In the genomic region with DNA sequence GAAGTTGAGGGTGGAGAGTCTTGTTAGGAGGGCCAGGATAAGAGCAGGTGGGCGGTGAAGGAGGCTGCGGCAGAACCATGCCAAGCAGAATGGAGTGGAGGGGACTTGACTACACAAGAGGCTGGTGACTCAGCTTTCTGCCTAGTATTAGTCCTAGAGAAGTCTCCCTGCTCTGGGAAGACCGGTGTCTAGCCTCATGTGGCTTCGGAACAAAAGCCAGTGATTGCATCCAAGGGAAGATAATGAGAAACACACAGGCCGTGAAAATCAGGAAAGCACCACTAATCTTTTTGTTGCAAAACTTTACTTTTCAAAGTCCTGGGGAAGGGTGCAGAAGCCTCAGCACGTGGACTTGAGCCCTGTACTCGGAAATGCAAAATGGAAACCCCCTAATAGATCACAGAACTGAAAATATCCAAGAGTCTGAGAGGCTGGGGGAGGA, we compare ENCODE assay signal across 10 cellular contexts. TPM values are rescaled to one million over a fixed set of nuclear protein-coding genes. Genes with fewer than 3 reads are reported as not detected.
A peak's percentile ranks its signal among the peaks of the same experiment; 100 is the strongest.
DNase-seq lines count a peak whose midpoint lies in the region; ATAC-seq and TF ChIP-seq lines count a peak whose summit lies in the region.
"Had no signal": no experiment of that assay in that cellular context is flagged by ENCODE, and none has a peak within 500 bp of the region (broad histone marks: within the 10 kb centered on the region; RNA-seq: fewer than 3 reads in every experiment).

No MANE protein-coding gene starts in this region.

- POLR2A ChIA-PET in BJ (lab: Charles Lee): no interaction called here
- POLR2A ChIA-PET in Caco-2 (lab: Charles Lee): no interaction called here

- H3K27me3 Mint-ChIP-seq in endodermal cell (ENCODE audit: insufficient read depth) (no peaks in the 10 kb centered on the region), Caco-2 (ENCODE audit: insufficient read depth, unreplicated experiment) (peaks cover 10% of the 10 kb centered on the region)

- ATAC-seq in HG03432 (IDR thresholded peaks at IDR 0.05; ENCODE audit: unreplicated experiment): peak; percentile 51

- H3K4me1 ChIP-seq in endodermal cell (ENCODE audit: control insufficient read depth, insufficient read depth, low read length): no peaks in the 10 kb centered on the region
- H3K4me1 ChIP-seq in Caco-2: no peaks in the 10 kb centered on the region

- H3K27me3 ChIP-seq in BJ (ENCODE audit: control insufficient read depth, insufficient read depth, low read length) (no peaks in the 10 kb centered on the region), endodermal cell (ENCODE audit: control insufficient read depth, insufficient read depth, low read length, poor library complexity, severe bottlenecking) (no peaks in the 10 kb centered on the region), Caco-2 (replicated peaks; ENCODE audit: control insufficient read depth, insufficient read depth, low read length) (no peaks in the 10 kb centered on the region)

- H3K9ac ChIP-seq in endodermal cell (ENCODE audit: extremely low read depth, low read length, poor library complexity, severe bottlenecking): no peak overlapping the region

- H3K27ac Mint-ChIP-seq in endodermal cell: no peak overlapping the region
- no peak overlapping the region for H3K27ac Mint-ChIP-seq in Caco-2 (ENCODE audit: unreplicated experiment)

- no peak overlapping the region for H3K4me3 ChIP-seq in BJ (ENCODE audit: low read depth, low read length)
- no peak overlapping the region for H3K4me3 ChIP-seq in endodermal cell (ENCODE audit: low read length)
- H3K4me3 ChIP-seq in Caco-2 (ENCODE audit: low read depth, low read length): no peak overlapping the region

- DNase-seq in BJ (ENCODE audit: low read depth) (peak; percentile 66), endodermal cell (peak; percentile 55), mucosa of gallbladder (ENCODE audit: low spot score) (peak; percentile 17), globus pallidus (ENCODE audit: low spot score) (no peak), Caco-2 (no peak), NCI-H1694 (lab: John Stamatoyannopoulos, UW) (no peak), COLO668 (lab: John Stamatoyannopoulos, UW; ENCODE audit: unreplicated experiment) (no peak)
- DNase-seq: central memory CD4-positive, alpha-beta T cell; COR-L47 had no signal

- BruUV-seq in Caco-2 (replicated peaks; lab: Mats Ljungman, UMichigan): no TSS peak

- H3K4me1 Mint-ChIP-seq in endodermal cell: no peaks in the 10 kb centered on the region
- no peaks in the 10 kb centered on the region for H3K4me1 Mint-ChIP-seq in Caco-2 (ENCODE audit: low read depth, unreplicated experiment)

- H3K9me3 ChIP-seq in endodermal cell (ENCODE audit: control insufficient read depth, low read length) (no peaks in the 10 kb centered on the region), Caco-2 (no peaks in the 10 kb centered on the region)

- WGBS in endodermal cell (ENCODE audit: insufficient coverage in 1 of 2, insufficient read length in 1 of 2), 2 experiments: 50 to 71% methylated on average over 5 to 7 of the region's 7 CpGs

- H3K4me3 Mint-ChIP-seq in endodermal cell (no peak overlapping the region), Caco-2 (ENCODE audit: unreplicated experiment) (no peak overlapping the region)

- H3K36me3 Mint-ChIP-seq in endodermal cell (ENCODE audit: low read depth) (no peaks in the 10 kb centered on the region), Caco-2 (ENCODE audit: insufficient read depth, unreplicated experiment) (no peaks in the 10 kb centered on the region)

- H3K36me3 ChIP-seq in BJ (ENCODE audit: control insufficient read depth, insufficient read depth, low read length): peaks cover 5% of the 10 kb centered on the region; the same call in 1 of the 2 replicates
- no peaks in the 10 kb centered on the region for H3K36me3 ChIP-seq in endodermal cell (ENCODE audit: control insufficient read depth, insufficient read depth, low read length)
- no peaks in the 10 kb centered on the region for H3K36me3 ChIP-seq in Caco-2 (ENCODE audit: control insufficient read depth, insufficient read depth, low read length)

- peak overlapping the region; percentile 48 for H3K27ac ChIP-seq in endodermal cell (ENCODE audit: low read depth, low read length)

- intact Hi-C loops in Caco-2 (cut with micrococcal nuclease; ENCODE audit: unreplicated experiment): no loop called here

- TF ChIP-seq CTCF in BJ (IDR thresholded peaks at IDR 0.05; ENCODE audit: insufficient read depth, low read depth, low read length): no peak
- TF ChIP-seq CTCF in endodermal cell (conservative IDR thresholded peaks at IDR 0.05): no peak
- TF ChIP-seq CTCF in Caco-2 (IDR thresholded peaks at IDR 0.05; ENCODE audit: insufficient read depth in 1 of 2, low read depth in 1 of 2, low read length in 1 of 2, severe bottlenecking in 1 of 2, unreplicated experiment in 1 of 2): no peak

- H3K9me3 Mint-ChIP-seq in endodermal cell (no peaks in the 10 kb centered on the region), Caco-2 (ENCODE audit: unreplicated experiment) (no peaks in the 10 kb centered on the region)

- CTCF ChIA-PET in BJ (lab: Yijun Ruan, JAX): interaction anchor here (0.7 to 2.1 kb wide), 2 partner anchors 22 to 50 kb away, joined by 3 to 4 read pairs; no protein-coding TSS in a partner anchor
- CTCF ChIA-PET in Caco-2 (lab: Charles Lee): no interaction called here

RNA-seq across cellular contexts. Expression of a gene that starts 31.3 kb away (rescaled TPM):
- 267 and 282 TPM in 2 replicates for polyA plus RNA-seq in BJ (2011; rRNA removed)
- polyA minus RNA-seq in BJ (2011; rRNA and poly(A)+ RNA removed): 348 and 481 TPM in 2 replicates
- total RNA-seq in endodermal cell (under 1 TPM; 0.26 to 0.55 TPM), mucosa of gallbladder (48.3 TPM), Caco-2 (2022) (0.65 and 0.73 TPM in 2 replicates)
- polyA plus RNA-seq in endodermal cell (2013, experiment 1 of 2): 3.9 TPM
- polyA plus RNA-seq in endodermal cell (2013, experiment 2 of 2): 4.1 TPM

Comparison
In these comparisons a context has a peak if more than half of its experiments do, and no peak if none do; other contexts are left out.
1. DNase-seq: peak in BJ (single experiment), endodermal cell (single experiment) and mucosa of gallbladder (single experiment); none in globus pallidus (single experiment), Caco-2 (0 of 2), NCI-H1694 (single experiment) and COLO668 (single experiment).
2. RNA of a gene that starts 31.3 kb away (total RNA-seq): 48.3 TPM in mucosa of gallbladder (single experiment); 0.65 to 0.73 TPM in Caco-2 and 0.26 to 0.55 TPM in endodermal cell; every median in the first group is over 10 times any median in the second.